In genomic region chr3:55292360-55292759, GRCh38 we compare ENCODE assay signal across 29 cellular contexts.
DNase-seq lines count a peak whose midpoint lies in the region; ATAC-seq, FAIRE-seq and TF ChIP-seq lines count a peak whose summit lies in the region.
"Had no signal": no experiment of that assay in that cellular context is flagged by ENCODE, and none has a peak within 500 bp of the region (broad histone marks: within the 10 kb centered on the region; RNA-seq: fewer than 3 reads in every experiment).

No MANE protein-coding gene starts in this region.

- H2BK12ac ChIP-seq in H1 (ENCODE audit: low read depth, low read length) (no peak overlapping the region), neuronal stem cell (ENCODE audit: low read length) (no peak overlapping the region)

- H2BK5ac ChIP-seq in IMR-90 (ENCODE audit: low read depth, low read length, poor library complexity, severe bottlenecking), result no peak overlapping the region
- H2BK5ac ChIP-seq in H1 (ENCODE audit: low read depth, low read length), result no peak overlapping the region
- no peak overlapping the region for H2BK5ac ChIP-seq in neuronal stem cell (ENCODE audit: low read length)

- no peaks in the 10 kb centered on the region for H3K27me3 ChIP-seq in IMR-90 (ENCODE audit: control insufficient read depth, insufficient read depth, low read length)
- H3K27me3 ChIP-seq in H1 (replicated peaks in 1 of 4; ENCODE audit: control insufficient read depth in 3 of 4, extremely low read depth in 1 of 4, insufficient read depth in 3 of 4, low read length in 3 of 4), result no peaks in the 10 kb centered on the region
- H3K27me3 ChIP-seq in neuronal stem cell (ENCODE audit: control insufficient read depth in 3 of 3, insufficient read depth in 3 of 3, low read depth in 1 of 3, low read length in 3 of 3), result no peaks in the 10 kb centered on the region
- H3K27me3 ChIP-seq: gastroesophageal sphincter, transverse colon had no signal

- no peak overlapping the region for H3K9ac ChIP-seq in IMR-90 (ENCODE audit: low read depth, low read length)
- H3K9ac ChIP-seq in H1 (replicated peaks in 1 of 4; ENCODE audit: extremely low read depth in 1 of 4, low read depth in 3 of 4, low read length in 3 of 4), result no peak overlapping the region
- no peak overlapping the region for H3K9ac ChIP-seq in neuronal stem cell (ENCODE audit: low read depth, low read length, poor library complexity)

- H2AK5ac ChIP-seq in IMR-90 (ENCODE audit: low read depth, low read length) (no peak overlapping the region), H1 (ENCODE audit: low read depth, low read length) (no peak overlapping the region), neuronal stem cell (ENCODE audit: low read depth, low read length) (no peak overlapping the region)

- no peak overlapping the region for H3K4me3 ChIP-seq in IMR-90 (ENCODE audit: insufficient read depth, low read depth, low read length)
- H3K4me3 ChIP-seq in H1 (ENCODE audit: extremely low read depth in 1 of 4, insufficient read depth in 2 of 4, low read depth in 3 of 4, low read length in 4 of 4), result no peak overlapping the region; a peak in 1 of 8 replicates
- no peak overlapping the region for H3K4me3 ChIP-seq in neuronal stem cell (ENCODE audit: low read length in 2 of 2)
- H3K4me3 ChIP-seq: gastroesophageal sphincter, left ventricle myocardium inferior, psoas muscle, transverse colon had no signal

- H2AFZ ChIP-seq in IMR-90 (replicated peaks; ENCODE audit: low read length, poor library complexity), result no peak overlapping the region
- H2AFZ ChIP-seq in H1 (ENCODE audit: low read length), result peak overlapping the region; percentile 90
- peak overlapping the region; percentile 71 for H2AFZ ChIP-seq in neuronal stem cell (ENCODE audit: low read length)

- no peak overlapping the region for H4K8ac ChIP-seq in IMR-90 (ENCODE audit: low read depth in 2 of 2, low read length in 2 of 2)
- H4K8ac ChIP-seq in H1 (ENCODE audit: extremely low read depth, insufficient read depth, low read length), result no peak overlapping the region
- H4K8ac ChIP-seq in neuronal stem cell (ENCODE audit: low read depth, low read length), result no peak overlapping the region

- no peaks in the 10 kb centered on the region for H3K23me2 ChIP-seq in H1 (ENCODE audit: low read depth, low read length)

- no peak overlapping the region for H4K91ac ChIP-seq in IMR-90 (ENCODE audit: insufficient read depth, low read depth, low read length)
- no peak overlapping the region for H4K91ac ChIP-seq in H1 (replicated peaks; ENCODE audit: insufficient read length, low read length)
- H4K91ac ChIP-seq in neuronal stem cell (ENCODE audit: low read depth, low read length, poor library complexity), result no peak overlapping the region

- H3K9me3 ChIP-seq in IMR-90 (ENCODE audit: control insufficient read depth, insufficient read depth, low read length) (no peaks in the 10 kb centered on the region), H1 (ENCODE audit: insufficient read depth in 2 of 2, low read depth in 1 of 2, low read length in 1 of 2) (no peaks in the 10 kb centered on the region), neuronal stem cell (replicated peaks in 1 of 2; ENCODE audit: control insufficient read depth in 2 of 2, insufficient read depth in 1 of 2, low read depth in 1 of 2, low read length in 2 of 2) (no peaks in the 10 kb centered on the region)
- H3K9me3 ChIP-seq: gastroesophageal sphincter, left ventricle myocardium inferior, psoas muscle, transverse colon had no signal

- no peak for TF ChIP-seq POLR2A in IMR-90 (IDR thresholded peaks at IDR 0.05; ENCODE audit: low read depth, low read length)
- TF ChIP-seq POLR2A in H1 (IDR thresholded peaks at IDR 0.05; ENCODE audit: control extremely low read depth in 1 of 2, low read depth in 2 of 2, low read length in 2 of 2), result no peak

- no peak overlapping the region for H3K27ac ChIP-seq in IMR-90 (ENCODE audit: insufficient read depth, low read length)
- H3K27ac ChIP-seq in H1 (ENCODE audit: low read depth, low read length), result no peak overlapping the region
- H3K27ac ChIP-seq in neuronal stem cell (replicated peaks; ENCODE audit: low read length), result no peak overlapping the region
- H3K27ac ChIP-seq: gastroesophageal sphincter, left ventricle myocardium inferior, psoas muscle, RWPE1, transverse colon had no signal

- H2BK15ac ChIP-seq in IMR-90 (ENCODE audit: low read depth, low read length), result no peak overlapping the region
- no peak overlapping the region for H2BK15ac ChIP-seq in H1 (ENCODE audit: low read length)
- no peak overlapping the region for H2BK15ac ChIP-seq in neuronal stem cell (ENCODE audit: low read length)

- H2BK120ac ChIP-seq in IMR-90 (ENCODE audit: low read depth, low read length) (peak overlapping the region; percentile 6; the same call in 1 of the 2 replicates), H1 (replicated peaks; ENCODE audit: low read depth, low read length) (no peak overlapping the region), neuronal stem cell (ENCODE audit: low read depth, low read length) (no peak overlapping the region)

- intact Hi-C loops in IMR-90 (cut with micrococcal nuclease), result no loop called here

- no peaks in the 10 kb centered on the region for H3K36me3 ChIP-seq in IMR-90 (ENCODE audit: control insufficient read depth, insufficient read depth, low read length)
- no peaks in the 10 kb centered on the region for H3K36me3 ChIP-seq in H1 (ENCODE audit: control insufficient read depth in 2 of 4, insufficient read depth in 4 of 4, low read length in 3 of 4)
- no peaks in the 10 kb centered on the region for H3K36me3 ChIP-seq in neuronal stem cell (replicated peaks in 1 of 2; ENCODE audit: control insufficient read depth in 2 of 2, insufficient read depth in 2 of 2, low read length in 2 of 2)
- H3K36me3 ChIP-seq: gastroesophageal sphincter, left ventricle myocardium inferior, transverse colon had no signal

- dilution Hi-C loops in IMR-90 (cut with HindIII; ENCODE audit: low sequenced_read_pairs, unreplicated experiment), result no loop called here

- H3K9me1 ChIP-seq in IMR-90 (ENCODE audit: insufficient read depth, low read length), result peaks cover 2% of the 10 kb centered on the region; the same call in 1 of the 2 replicates

- POLR2A ChIA-PET in IMR-90 (lab: Charles Lee; ENCODE audit: unreplicated experiment), result no interaction called here
- POLR2A ChIA-PET in H1 (lab: Charles Lee; ENCODE audit: partially characterized antibody), result no interaction called here

- no peak for TF ChIP-seq EP300 in H1 (IDR thresholded peaks at IDR 0.05; ENCODE audit: borderline replicate concordance in 1 of 2, low read depth in 2 of 2, low read length in 2 of 2)

- TF ChIP-seq CTCF in IMR-90 (conservative IDR thresholded peaks at IDR 0.05; ENCODE audit: low read depth, low read length) (no peak), H1 (IDR thresholded peaks at IDR 0.05; ENCODE audit: control extremely low read depth in 1 of 3, insufficient read depth in 1 of 3, low read depth in 1 of 3, low read length in 3 of 3) (no peak)

- H4K20me1 ChIP-seq in IMR-90 (ENCODE audit: insufficient read depth, low read length), result no peaks in the 10 kb centered on the region
- H4K20me1 ChIP-seq in H1 (replicated peaks in 1 of 2; ENCODE audit: control insufficient read depth in 1 of 2, insufficient read depth in 2 of 2, low read length in 2 of 2), result no peaks in the 10 kb centered on the region

- BruUV-seq in IMR-90 (replicated peaks; lab: Mats Ljungman, UMichigan), result no TSS peak

- in situ Hi-C loops in IMR-90 (cut with MboI; ENCODE audit: low sequenced_read_pairs), result no loop called here

- H3K56ac ChIP-seq in IMR-90 (ENCODE audit: extremely low read depth, insufficient read depth, low read length) (no peak overlapping the region), H1 (replicated peaks; ENCODE audit: insufficient read length, low read depth, low read length) (no peak overlapping the region)

- no peak overlapping the region for H2BK20ac ChIP-seq in IMR-90 (ENCODE audit: low read depth, low read length)
- H2BK20ac ChIP-seq in H1 (ENCODE audit: low read length), result no peak overlapping the region

- no peak overlapping the region for H3K4ac ChIP-seq in IMR-90 (ENCODE audit: low read depth, low read length)
- no peak overlapping the region for H3K4ac ChIP-seq in H1 (replicated peaks; ENCODE audit: insufficient read length, low read depth, low read length)
- H3K4ac ChIP-seq in neuronal stem cell (ENCODE audit: low read length), result no peak overlapping the region

- TF ChIP-seq RAD21 in IMR-90 (IDR thresholded peaks at IDR 0.05; ENCODE audit: low read length), result no peak
- no peak; a peak in 1 of 4 replicates for TF ChIP-seq RAD21 in H1 (IDR thresholded peaks at IDR 0.05 in 1 of 2, conservative IDR thresholded peaks at IDR 0.05 in 1 of 2; ENCODE audit: low read depth in 2 of 2, low read length in 2 of 2)

- CTCF ChIA-PET in IMR-90 (lab: Yijun Ruan, JAX) (no interaction called here), H1 (lab: Charles Lee; ENCODE audit: partially characterized antibody) (interaction anchor here (1.2 kb wide), 1 partner anchor 23 kb away, joined by 3 read pairs; no protein-coding TSS in a partner anchor)

- peak; percentile 70 for DNase-seq in ELF-1 (ENCODE audit: low read depth, low spot score)
- DNase-seq in IMR-90, result no peak
- peak in 1 of 2 experiments; percentile 53 for DNase-seq in H1 (ENCODE audit: low read depth in 1 of 2, low spot score in 2 of 2)
- DNase-seq in neuronal stem cell (ENCODE audit: low spot score), result no peak
- DNase-seq in NCI-H2171 (lab: John Stamatoyannopoulos, UW), result no peak
- DNase-seq in stimulated activated CD4-positive, alpha-beta T cell treated with anti-CD3 and anti-CD28 coated beads, Interleukin-2, amount 100 ng/mL, for 48 hours, result no peak
- DNase-seq in NCI-H1048 (lab: John Stamatoyannopoulos, UW), result no peak
- DNase-seq: activated CD4-positive, alpha-beta T cell treated with anti-CD3 and anti-CD28 coated beads, Interleukin-2, amount 50 U/mL, for 4 hours; activated CD8-positive, alpha-beta memory T cell treated with anti-CD3 and anti-CD28 coated beads, Interleukin-2, amount 10 ng/mL, durations not matched to agents 7 days and 5 days; activated gamma-delta T cell treated with Interleukin-2 at 50 U/mL for 16 hours; activated naive CD8-positive, alpha-beta T cell treated with anti-CD3 and anti-CD28 coated beads, Interleukin-2, amount 10 ng/mL, durations not matched to agents 7 days and 5 days; activated T-cell treated with anti-CD3 and anti-CD28 coated beads, Interleukin-2, amount 50 U/mL, for 4 hours; aorta; DMS153; HFFc6; islet precursor cell; left ventricle myocardium inferior; NCI-H1092 treated with DMSO at 0.1 percent for 48 hours; NCI-H2029; nucleus accumbens; psoas muscle; stimulated activated CD4-positive, alpha-beta T cell treated with anti-CD3 and anti-CD28 coated beads, Interleukin-15, amount 100 ng/mL, for 24 hours; T-helper 1 cell; transverse colon had no signal

- H3K79me2 ChIP-seq in H1 (ENCODE audit: control insufficient read depth in 1 of 2, insufficient read depth in 2 of 2, low read length in 2 of 2), result no peaks in the 10 kb centered on the region

- H3K23ac ChIP-seq in IMR-90 (ENCODE audit: low read depth, low read length) (no peak overlapping the region), H1 (ENCODE audit: insufficient read length) (no peak overlapping the region), neuronal stem cell (ENCODE audit: low read depth, low read length, poor library complexity) (no peak overlapping the region)

- no peak overlapping the region for H3K18ac ChIP-seq in IMR-90 (ENCODE audit: low read depth, low read length)
- 0 out of 2 replicates have a peak overlapping the region, but pooled peaks have one; percentile 41 for H3K18ac ChIP-seq in H1 (ENCODE audit: extremely low read depth, low read length)
- no peak overlapping the region for H3K18ac ChIP-seq in neuronal stem cell (ENCODE audit: low read length)

- H3K4me2 ChIP-seq in IMR-90 (ENCODE audit: low read depth, low read length) (no peak overlapping the region), H1 (ENCODE audit: insufficient read depth in 1 of 2, low read depth in 2 of 2, low read length in 2 of 2) (no peak overlapping the region; a peak in 2 of 4 replicates), neuronal stem cell (ENCODE audit: insufficient read depth, low read length, poor library complexity, severe bottlenecking) (no peak overlapping the region)

- H3K4me1 ChIP-seq in IMR-90 (ENCODE audit: control insufficient read depth, insufficient read depth, low read length) (peaks cover 6% of the 10 kb centered on the region), H1 (replicated peaks in 1 of 4; ENCODE audit: control insufficient read depth in 3 of 4, insufficient read depth in 4 of 4, low read length in 3 of 4) (peaks cover 1 to 7% (median 4%) of the 10 kb centered on the region in 4 experiments; a peak in 5 of 7 replicates), neuronal stem cell (ENCODE audit: control insufficient read depth in 2 of 2, insufficient read depth in 1 of 2, low read depth in 1 of 2, low read length in 2 of 2) (peaks cover 2 to 13% of the 10 kb centered on the region in 2 donors)
- H3K4me1 ChIP-seq: gastroesophageal sphincter, psoas muscle, transverse colon had no signal

- no CpG with 5 or more reads among the region's 9 CpGs for WGBS in IMR-90 (ENCODE audit: extremely low coverage in 2 of 2, insufficient read length in 1 of 2), 2 experiments
- WGBS in H1 (ENCODE audit: extremely low coverage in 1 of 2, insufficient coverage in 1 of 2, insufficient read length in 1 of 2, insufficient replicate concordance in 2 of 2, low coverage in 1 of 2, low lambda C conversion rate in 2 of 2, missing lambda C conversion rate in 1 of 2), 2 experiments, result 58% methylated on average over 9 of the region's 9 CpGs; no CpG with 5 or more reads in 1 of the 2 experiments
- no CpG with 5 or more reads among the region's 9 CpGs for WGBS in neuronal stem cell (ENCODE audit: extremely low coverage in 2 of 2, insufficient read length in 2 of 2, insufficient replicate concordance in 1 of 2), 2 donors

- no peak for ATAC-seq in IMR-90 (ENCODE audit: low read depth)
- ATAC-seq: activated CD8-positive, alpha-beta memory T cell treated with anti-CD3 and anti-CD28 coated beads, Interleukin-2, amount 10 ng/mL, durations not matched to agents 7 days and 5 days; activated T-cell treated with anti-CD3 and anti-CD28 coated beads, Interleukin-2, amount 50 U/mL, for 4 hours; gastroesophageal sphincter; psoas muscle; stimulated activated effector memory CD8-positive, alpha-beta T cell treated with anti-CD3 and anti-CD28 coated beads, Interleukin-12 subunit alpha, Interleukin-12 subunit beta, amount 100 ng/mL, for 72 hours had no signal

- no peak for FAIRE-seq in H1 (lab: Jason Lieb, UNC)
- FAIRE-seq: bronchial epithelial cell, G401.6 had no signal

- H4K5ac ChIP-seq in IMR-90 (ENCODE audit: low read depth, low read length) (no peak overlapping the region), H1 (ENCODE audit: insufficient read length, low read depth, low read length) (no peak overlapping the region)

- H2AK9ac ChIP-seq in IMR-90 (replicated peaks; ENCODE audit: low read depth, low read length, poor library complexity), result no peak overlapping the region

- H3K14ac ChIP-seq in IMR-90 (replicated peaks; ENCODE audit: low read depth, low read length) (no peak overlapping the region), H1 (ENCODE audit: insufficient read length) (no peak overlapping the region), neuronal stem cell (ENCODE audit: low read length) (no peak overlapping the region)

- H3K79me1 ChIP-seq in IMR-90 (ENCODE audit: low read depth in 1 of 2, low read length in 2 of 2) (no peaks in the 10 kb centered on the region), H1 (ENCODE audit: low read depth, low read length) (no peaks in the 10 kb centered on the region), neuronal stem cell (ENCODE audit: low read depth, low read length) (no peaks in the 10 kb centered on the region)
